20 cellular contexts compared by ENCODE assay signal in genomic region chr16:84574191-84574590, GRCh38. TPM values are rescaled to one million over a fixed set of nuclear protein-coding genes. Genes with fewer than 3 reads are reported as not detected.
DNase-seq lines count a peak whose midpoint lies in the region; ATAC-seq and TF ChIP-seq lines count a peak whose summit lies in the region.
"Had no signal": no experiment of that assay in that cellular context is flagged by ENCODE, and none has a peak within 500 bp of the region (broad histone marks: within the 10 kb centered on the region; RNA-seq: fewer than 3 reads in every experiment).

No MANE protein-coding gene starts in this region.

- H3K9ac ChIP-seq in trophoblast cell (ENCODE audit: low read length): no peak overlapping the region

- DNase-seq in DMS 273 (lab: John Stamatoyannopoulos, UW; ENCODE audit: unreplicated experiment): peak; percentile 39
- no peak for DNase-seq in DMS 273 treated with DMSO at 0.1 percent for 48 hours (lab: John Stamatoyannopoulos, UW)
- DNase-seq in NCI-H1436 treated with DMSO at 0.1 percent for 48 hours (lab: John Stamatoyannopoulos, UW): peak; percentile 48
- DNase-seq in central memory CD8-positive, alpha-beta T cell (ENCODE audit: low spot score in 2 of 2): no peak
- peak in 1 of 2 donors; percentile 32 for DNase-seq in trophoblast cell
- no peak for DNase-seq in right atrium auricular region (ENCODE audit: low spot score)
- DNase-seq in activated effector memory CD4-positive, alpha-beta T cell treated with Interleukin-2 at 50 U/mL for 16 hours: no peak
- no peak for DNase-seq in cardiac septum (ENCODE audit: low spot score)
- DNase-seq: activated CD4-positive, CD25-positive, alpha-beta regulatory T cell; activated CD8-positive, alpha-beta memory T cell treated with anti-CD3 and anti-CD28 coated beads, Interleukin-2, amount 50 U/mL, for 4 hours; effector memory CD8-positive, alpha-beta T cell; NCI-H774; RPMI8226; small intestine; T-cell had no signal

- no peak overlapping the region for H2AFZ ChIP-seq in trophoblast cell (ENCODE audit: insufficient read depth, low read length, poor library complexity)
- H2AFZ ChIP-seq: hepatocyte had no signal

- H3K27me3 ChIP-seq in trophoblast cell (ENCODE audit: insufficient read depth, low read length) (no peaks in the 10 kb centered on the region), right atrium auricular region (no peaks in the 10 kb centered on the region)
- H3K27me3 ChIP-seq: cardiac muscle cell, hepatocyte, tibial nerve had no signal

- peaks cover 0 to 2% of the 10 kb centered on the region in 2 experiments for H3K4me1 ChIP-seq in trophoblast cell (ENCODE audit: control insufficient read depth in 1 of 2, insufficient read depth in 2 of 2, low read length in 2 of 2)
- H3K4me1 ChIP-seq in right atrium auricular region: no peaks in the 10 kb centered on the region

- peaks cover 3 to 12% of the 10 kb centered on the region in 2 experiments for H3K36me3 ChIP-seq in trophoblast cell (ENCODE audit: control insufficient read depth in 1 of 2, insufficient read depth in 2 of 2, low read length in 2 of 2)
- H3K36me3 ChIP-seq in right atrium auricular region: no peaks in the 10 kb centered on the region
- H3K36me3 ChIP-seq: cardiac muscle cell had no signal

- H3K4me3 ChIP-seq in trophoblast cell (ENCODE audit: low read depth, low read length) (no peak overlapping the region), right atrium auricular region (no peak overlapping the region)
- H3K4me3 ChIP-seq: cardiac muscle cell, hepatocyte, tibial nerve had no signal

- peaks cover 68% of the 10 kb centered on the region for H3K4me1 Mint-ChIP-seq in central memory CD8-positive, alpha-beta T cell

- H3K27me3 Mint-ChIP-seq in central memory CD8-positive, alpha-beta T cell: no peaks in the 10 kb centered on the region
- H3K27me3 Mint-ChIP-seq: activated naive CD4-positive, alpha-beta T cell treated with anti-CD3 and anti-CD28 coated beads, Interleukin-2, amount 50 U/mL, for 24 hours; effector memory CD8-positive, alpha-beta T cell; T-cell had no signal

- no peak overlapping the region for H2BK120ac ChIP-seq in trophoblast cell (ENCODE audit: insufficient read depth, low read length, poor library complexity)

- no peak overlapping the region for H3K4ac ChIP-seq in trophoblast cell (ENCODE audit: low read depth, low read length)

- H2BK12ac ChIP-seq in trophoblast cell (ENCODE audit: low read length): no peak overlapping the region

- no CpG with 5 or more reads among the region's 12 CpGs for WGBS in trophoblast cell (ENCODE audit: extremely low coverage, insufficient coverage, insufficient read length)

- no peak overlapping the region for H4K12ac ChIP-seq in trophoblast cell (ENCODE audit: low read depth, low read length)

- H3K23ac ChIP-seq in trophoblast cell (ENCODE audit: low read length): no peak overlapping the region

- peak overlapping the region; percentile 64 for H3K18ac ChIP-seq in trophoblast cell (ENCODE audit: low read length)

- no peak overlapping the region for H2BK5ac ChIP-seq in trophoblast cell (ENCODE audit: low read depth, low read length, poor library complexity)

- no peaks in the 10 kb centered on the region for H3K79me1 ChIP-seq in trophoblast cell (ENCODE audit: low read length)

- no peak for ATAC-seq in central memory CD8-positive, alpha-beta T cell (replicated peaks; ENCODE audit: extremely low read depth, poor library complexity, severe bottlenecking)
- ATAC-seq: effector memory CD8-positive, alpha-beta T cell; T-cell had no signal

- peaks cover 28% of the 10 kb centered on the region for H3K36me3 Mint-ChIP-seq in central memory CD8-positive, alpha-beta T cell (ENCODE audit: insufficient read depth)

- H2AK5ac ChIP-seq in trophoblast cell (ENCODE audit: low read length): no peak overlapping the region

- H4K91ac ChIP-seq in trophoblast cell (ENCODE audit: low read depth, low read length): no peak overlapping the region

- TF ChIP-seq CTCF in right atrium auricular region (IDR thresholded peaks at IDR 0.05): no peak

- intact Hi-C loops in cardiac septum (cut with DNase I): no loop called here

- no peak overlapping the region for H3K27ac Mint-ChIP-seq in central memory CD8-positive, alpha-beta T cell (ENCODE audit: low read depth)
- H3K27ac Mint-ChIP-seq: activated naive CD4-positive, alpha-beta T cell treated with anti-CD3 and anti-CD28 coated beads, Interleukin-2, amount 50 U/mL, for 24 hours; effector memory CD8-positive, alpha-beta T cell had no signal

- peak overlapping the region; percentile 13 for H3K4me3 Mint-ChIP-seq in central memory CD8-positive, alpha-beta T cell
- H3K4me3 Mint-ChIP-seq: activated naive CD4-positive, alpha-beta T cell treated with anti-CD3 and anti-CD28 coated beads, Interleukin-2, amount 50 U/mL, for 24 hours; effector memory CD8-positive, alpha-beta T cell; T-cell had no signal

- no peak overlapping the region for H3K4me2 ChIP-seq in trophoblast cell (ENCODE audit: low read length)
- H3K4me2 ChIP-seq: hepatocyte had no signal

- peaks cover 15% of the 10 kb centered on the region for H3K9me3 ChIP-seq in trophoblast cell (ENCODE audit: insufficient read depth, low read depth, low read length)
- peaks cover 0 to 9% of the 10 kb centered on the region in 2 donors for H3K9me3 ChIP-seq in right atrium auricular region

- H3K79me2 ChIP-seq in trophoblast cell (ENCODE audit: control insufficient read depth, insufficient read depth, low read length, poor library complexity): no peaks in the 10 kb centered on the region
- H3K79me2 ChIP-seq: hepatocyte had no signal

- peaks cover 4% of the 10 kb centered on the region for H3K9me3 Mint-ChIP-seq in central memory CD8-positive, alpha-beta T cell
- H3K9me3 Mint-ChIP-seq: activated naive CD4-positive, alpha-beta T cell treated with anti-CD3 and anti-CD28 coated beads, Interleukin-2, amount 50 U/mL, for 24 hours; effector memory CD8-positive, alpha-beta T cell had no signal

- no peak overlapping the region for H3K14ac ChIP-seq in trophoblast cell (ENCODE audit: low read length)

- H4K8ac ChIP-seq in trophoblast cell (ENCODE audit: low read depth, low read length): no peak overlapping the region

- H3K27ac ChIP-seq in trophoblast cell (ENCODE audit: low read depth, low read length) (no peak overlapping the region), right atrium auricular region (no peak overlapping the region)
- H3K27ac ChIP-seq: 22Rv1, cardiac muscle cell, hepatocyte, tibial nerve had no signal

RNA-seq across cellular contexts. Expression of gene COTL1, which starts 43.7 kb away (rescaled TPM):
- 194 and 199 TPM in 2 replicates for polyA plus RNA-seq in trophoblast cell (2013)
- 10 to 100 TPM in 1 of 2 donors, 1 to 10 TPM in 1; 8.0 to 27.1 TPM for total RNA-seq in right atrium auricular region
- total RNA-seq in cardiac septum: 11.0 TPM

Comparison
In these comparisons a context has a peak if more than half of its experiments do, and no peak if none do; other contexts are left out.
1. DNase-seq: peak in DMS 273 (single experiment) and NCI-H1436 treated with DMSO at 0.1 percent for 48 hours (single experiment); none in DMS 273 treated with DMSO at 0.1 percent for 48 hours (single experiment), central memory CD8-positive, alpha-beta T cell (0 of 2), right atrium auricular region (single experiment), activated effector memory CD4-positive, alpha-beta T cell treated with Interleukin-2 at 50 U/mL for 16 hours (single experiment) and cardiac septum (single experiment).